22 cellular contexts compared by ENCODE assay signal in the genomic region with DNA sequence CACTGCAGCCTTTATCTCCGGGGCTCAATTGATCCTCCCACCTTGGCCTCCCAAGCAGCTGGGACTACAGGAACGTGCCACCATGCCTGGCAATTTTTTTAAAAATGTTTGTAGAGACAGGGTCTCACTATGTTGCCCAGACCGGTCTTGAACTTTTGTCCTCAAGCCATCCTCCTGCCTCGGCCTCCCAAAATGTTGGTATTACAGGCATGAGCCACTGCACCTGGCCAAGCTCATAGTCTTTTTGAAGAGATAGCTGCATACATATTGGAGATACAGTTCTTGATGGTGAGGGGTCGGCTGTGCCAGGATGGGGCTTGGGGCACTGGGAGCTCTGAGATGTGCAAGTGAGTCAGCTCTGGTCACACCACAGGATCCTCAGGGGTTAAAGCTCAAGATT. TPM values are rescaled to one million over a fixed set of nuclear protein-coding genes. Genes with fewer than 3 reads are reported as not detected.
DNase-seq lines count a peak whose midpoint lies in the region; FAIRE-seq and TF ChIP-seq lines count a peak whose summit lies in the region.
"Had no signal": no experiment of that assay in that cellular context is flagged by ENCODE, and none has a peak within 500 bp of the region (broad histone marks: within the 10 kb centered on the region; RNA-seq: fewer than 3 reads in every experiment).

No MANE protein-coding gene starts in this region.

- no peak for TF ChIP-seq CTCF in GM20000 (IDR thresholded peaks at IDR 0.05; ENCODE audit: extremely low read depth, missing control alignments)
- no peak for TF ChIP-seq CTCF in kidney (IDR thresholded peaks at IDR 0.05; ENCODE audit: borderline replicate concordance, extremely low read depth, insufficient read depth)
- TF ChIP-seq CTCF in spleen (IDR thresholded peaks at IDR 0.05 in 8 of 11, conservative IDR thresholded peaks at IDR 0.05 in 3 of 11): no peak
- TF ChIP-seq CTCF in CD14-positive monocyte (IDR thresholded peaks at IDR 0.05): no peak

- no peaks in the 10 kb centered on the region for H3K9me3 Mint-ChIP-seq in activated T-cell treated with anti-CD3 and anti-CD28 coated beads, Interleukin-2, amount 50 U/mL, for 24 hours
- peaks cover 0 to 4% (median 1%) of the 10 kb centered on the region in 7 donors for H3K9me3 Mint-ChIP-seq in CD14-positive monocyte
- H3K9me3 Mint-ChIP-seq: CD4-positive, alpha-beta T cell had no signal

- H3K4me3 Mint-ChIP-seq in activated T-cell treated with anti-CD3 and anti-CD28 coated beads, Interleukin-2, amount 50 U/mL, for 24 hours: no peak overlapping the region
- no peak overlapping the region for H3K4me3 Mint-ChIP-seq in CD14-positive monocyte
- H3K4me3 Mint-ChIP-seq: CD4-positive, alpha-beta T cell had no signal

- H3K4me3 ChIP-seq in kidney (ENCODE audit: low read length in 2 of 2) (no peak overlapping the region), spleen (no peak overlapping the region)

- no peak overlapping the region for H3K27ac Mint-ChIP-seq in activated T-cell treated with anti-CD3 and anti-CD28 coated beads, Interleukin-2, amount 50 U/mL, for 24 hours
- H3K27ac Mint-ChIP-seq in CD14-positive monocyte: no peak overlapping the region
- H3K27ac Mint-ChIP-seq: CD4-positive, alpha-beta T cell had no signal

- H3K27me3 Mint-ChIP-seq in activated T-cell treated with anti-CD3 and anti-CD28 coated beads, Interleukin-2, amount 50 U/mL, for 24 hours: peaks cover 16% of the 10 kb centered on the region
- H3K27me3 Mint-ChIP-seq in CD14-positive monocyte (ENCODE audit: low read depth in 3 of 3): peaks cover 8 to 10% (median 10%) of the 10 kb centered on the region in 3 donors

- H3K9me3 ChIP-seq in kidney (ENCODE audit: control insufficient read depth in 1 of 2, low read length in 2 of 2) (no peaks in the 10 kb centered on the region), spleen (no peaks in the 10 kb centered on the region)

- DNase-seq in activated T-cell treated with anti-CD3 and anti-CD28 coated beads, Interleukin-2, amount 50 U/mL, for 24 hours: peak; percentile 15
- no peak for DNase-seq in activated T-cell treated with anti-CD3 and anti-CD28 coated beads, Interleukin-2, amount 50 U/mL, for 1 hour
- DNase-seq in GM20000 (ENCODE audit: low spot score) (peak; percentile 1), kidney (peak; percentile 29), spleen (peak; percentile 25), CD14-positive monocyte (ENCODE audit: low spot score) (no peak), GDM1 (lab: John Stamatoyannopoulos, UW) (no peak), T-helper 9 cell (no peak)
- DNase-seq: CD4-positive, alpha-beta T cell; COR-L47; DMS79; H7; Karpas-422; MV-4-11; NCI-H1694; NCI-H2081; NCI-H2171; NCI-H526; PC-3; SIG-M5 had no signal

- TF ChIP-seq POLR2A in spleen (IDR thresholded peaks at IDR 0.05): no peak

- peaks cover under 1% of the 10 kb centered on the region for H3K4me1 Mint-ChIP-seq in activated T-cell treated with anti-CD3 and anti-CD28 coated beads, Interleukin-2, amount 50 U/mL, for 24 hours (ENCODE audit: low read depth)
- H3K4me1 Mint-ChIP-seq in CD14-positive monocyte: peaks cover 2% of the 10 kb centered on the region

- no peaks in the 10 kb centered on the region for H3K36me3 Mint-ChIP-seq in activated T-cell treated with anti-CD3 and anti-CD28 coated beads, Interleukin-2, amount 50 U/mL, for 24 hours (ENCODE audit: low read depth)
- no peaks in the 10 kb centered on the region for H3K36me3 Mint-ChIP-seq in CD14-positive monocyte

- H3K4me1 ChIP-seq in kidney (ENCODE audit: control insufficient read depth in 1 of 2, insufficient read depth in 1 of 2, low read depth in 1 of 2, low read length in 2 of 2) (peaks cover 0 to 6% of the 10 kb centered on the region in 2 donors), spleen (peaks cover 0 to 8% (median 3%) of the 10 kb centered on the region in 6 donors)

- H3K27me3 ChIP-seq in spleen (replicated peaks in 1 of 7): peaks cover 0 to 8% (median under 1%) of the 10 kb centered on the region in 7 donors

- H3K27ac ChIP-seq in kidney (ENCODE audit: low read depth in 2 of 2, low read length in 2 of 2) (no peak overlapping the region), spleen (no peak overlapping the region)

- WGBS in spleen, 5 donors: 84 to 94% (median 91%) methylated on average over 5 of the region's 5 CpGs

- H3K9ac ChIP-seq in kidney (ENCODE audit: low read length in 2 of 2): no peak overlapping the region

- intact Hi-C loops in kidney (cut with DNase I): no loop called here
- intact Hi-C loops in spleen (cut with DNase I; ENCODE audit: low total_unique reads): no loop called here
- intact Hi-C loops in CD14-positive monocyte (cut with micrococcal nuclease): no loop called here

- H3K36me3 ChIP-seq in kidney (ENCODE audit: control insufficient read depth in 1 of 2, insufficient read depth in 2 of 2, low read length in 2 of 2) (no peaks in the 10 kb centered on the region), spleen (no peaks in the 10 kb centered on the region)

- no peak for FAIRE-seq in kidney (lab: Jason Lieb, UNC)

RNA-seq across cellular contexts. Expression of a gene that starts 53.2 kb away (rescaled TPM):
- total RNA-seq in kidney: 2.0 TPM
- 3.9 TPM for polyA plus RNA-seq in kidney (ENCODE audit: insufficient read depth, low read depth, low replicate concordance)
- 1 to 10 TPM in 3 of 7 donors, not detected in 4; 1.5 to 2.2 (median 1.7) TPM for total RNA-seq in spleen
- under 1 TPM in 2 of 3 donors, not detected in 1; 0.24 to 0.91 TPM for polyA plus RNA-seq in spleen
- not detected for polyA plus RNA-seq in CD14-positive monocyte
- total RNA-seq: CD4-positive, alpha-beta T cell; H7; M059J; PC-3; RPMI7951 had no signal

Comparison
In these comparisons a context has a peak if more than half of its experiments do, and no peak if none do; other contexts are left out.
1. DNase-seq: peak in activated T-cell treated with anti-CD3 and anti-CD28 coated beads, Interleukin-2, amount 50 U/mL, for 24 hours (single experiment), GM20000 (single experiment), kidney (single experiment) and spleen (single experiment); none in activated T-cell treated with anti-CD3 and anti-CD28 coated beads, Interleukin-2, amount 50 U/mL, for 1 hour (single experiment), CD14-positive monocyte (single experiment), GDM1 (single experiment) and T-helper 9 cell (single experiment).